In the genomic region with DNA sequence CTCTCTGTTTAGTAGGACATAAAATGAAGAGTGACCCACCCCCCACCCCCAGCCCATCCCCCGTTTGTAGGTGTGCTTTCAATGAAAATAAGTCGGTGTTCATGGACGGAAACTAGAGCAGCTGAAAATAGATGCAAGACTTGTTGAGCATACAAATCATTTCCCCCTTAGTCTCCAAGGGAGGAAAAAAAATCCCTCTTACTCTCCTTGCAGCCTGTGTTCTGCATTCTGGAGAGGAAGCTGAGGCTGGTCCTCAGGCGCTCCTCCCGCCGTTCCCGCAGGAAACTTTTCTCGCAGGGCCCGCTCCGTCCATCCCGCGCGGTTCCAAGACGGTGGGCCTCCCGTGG, we compare ENCODE assay signal across 1 cellular context.
TF ChIP-seq lines count a peak whose summit lies in the region.

No MANE protein-coding gene starts in this region.

TF ChIP-seq in GM23338, 12 proteins besides CTCF, POLR2A, EP300 and RAD21 (continued from another document):
- TF ChIP-seq, protein P1, sequence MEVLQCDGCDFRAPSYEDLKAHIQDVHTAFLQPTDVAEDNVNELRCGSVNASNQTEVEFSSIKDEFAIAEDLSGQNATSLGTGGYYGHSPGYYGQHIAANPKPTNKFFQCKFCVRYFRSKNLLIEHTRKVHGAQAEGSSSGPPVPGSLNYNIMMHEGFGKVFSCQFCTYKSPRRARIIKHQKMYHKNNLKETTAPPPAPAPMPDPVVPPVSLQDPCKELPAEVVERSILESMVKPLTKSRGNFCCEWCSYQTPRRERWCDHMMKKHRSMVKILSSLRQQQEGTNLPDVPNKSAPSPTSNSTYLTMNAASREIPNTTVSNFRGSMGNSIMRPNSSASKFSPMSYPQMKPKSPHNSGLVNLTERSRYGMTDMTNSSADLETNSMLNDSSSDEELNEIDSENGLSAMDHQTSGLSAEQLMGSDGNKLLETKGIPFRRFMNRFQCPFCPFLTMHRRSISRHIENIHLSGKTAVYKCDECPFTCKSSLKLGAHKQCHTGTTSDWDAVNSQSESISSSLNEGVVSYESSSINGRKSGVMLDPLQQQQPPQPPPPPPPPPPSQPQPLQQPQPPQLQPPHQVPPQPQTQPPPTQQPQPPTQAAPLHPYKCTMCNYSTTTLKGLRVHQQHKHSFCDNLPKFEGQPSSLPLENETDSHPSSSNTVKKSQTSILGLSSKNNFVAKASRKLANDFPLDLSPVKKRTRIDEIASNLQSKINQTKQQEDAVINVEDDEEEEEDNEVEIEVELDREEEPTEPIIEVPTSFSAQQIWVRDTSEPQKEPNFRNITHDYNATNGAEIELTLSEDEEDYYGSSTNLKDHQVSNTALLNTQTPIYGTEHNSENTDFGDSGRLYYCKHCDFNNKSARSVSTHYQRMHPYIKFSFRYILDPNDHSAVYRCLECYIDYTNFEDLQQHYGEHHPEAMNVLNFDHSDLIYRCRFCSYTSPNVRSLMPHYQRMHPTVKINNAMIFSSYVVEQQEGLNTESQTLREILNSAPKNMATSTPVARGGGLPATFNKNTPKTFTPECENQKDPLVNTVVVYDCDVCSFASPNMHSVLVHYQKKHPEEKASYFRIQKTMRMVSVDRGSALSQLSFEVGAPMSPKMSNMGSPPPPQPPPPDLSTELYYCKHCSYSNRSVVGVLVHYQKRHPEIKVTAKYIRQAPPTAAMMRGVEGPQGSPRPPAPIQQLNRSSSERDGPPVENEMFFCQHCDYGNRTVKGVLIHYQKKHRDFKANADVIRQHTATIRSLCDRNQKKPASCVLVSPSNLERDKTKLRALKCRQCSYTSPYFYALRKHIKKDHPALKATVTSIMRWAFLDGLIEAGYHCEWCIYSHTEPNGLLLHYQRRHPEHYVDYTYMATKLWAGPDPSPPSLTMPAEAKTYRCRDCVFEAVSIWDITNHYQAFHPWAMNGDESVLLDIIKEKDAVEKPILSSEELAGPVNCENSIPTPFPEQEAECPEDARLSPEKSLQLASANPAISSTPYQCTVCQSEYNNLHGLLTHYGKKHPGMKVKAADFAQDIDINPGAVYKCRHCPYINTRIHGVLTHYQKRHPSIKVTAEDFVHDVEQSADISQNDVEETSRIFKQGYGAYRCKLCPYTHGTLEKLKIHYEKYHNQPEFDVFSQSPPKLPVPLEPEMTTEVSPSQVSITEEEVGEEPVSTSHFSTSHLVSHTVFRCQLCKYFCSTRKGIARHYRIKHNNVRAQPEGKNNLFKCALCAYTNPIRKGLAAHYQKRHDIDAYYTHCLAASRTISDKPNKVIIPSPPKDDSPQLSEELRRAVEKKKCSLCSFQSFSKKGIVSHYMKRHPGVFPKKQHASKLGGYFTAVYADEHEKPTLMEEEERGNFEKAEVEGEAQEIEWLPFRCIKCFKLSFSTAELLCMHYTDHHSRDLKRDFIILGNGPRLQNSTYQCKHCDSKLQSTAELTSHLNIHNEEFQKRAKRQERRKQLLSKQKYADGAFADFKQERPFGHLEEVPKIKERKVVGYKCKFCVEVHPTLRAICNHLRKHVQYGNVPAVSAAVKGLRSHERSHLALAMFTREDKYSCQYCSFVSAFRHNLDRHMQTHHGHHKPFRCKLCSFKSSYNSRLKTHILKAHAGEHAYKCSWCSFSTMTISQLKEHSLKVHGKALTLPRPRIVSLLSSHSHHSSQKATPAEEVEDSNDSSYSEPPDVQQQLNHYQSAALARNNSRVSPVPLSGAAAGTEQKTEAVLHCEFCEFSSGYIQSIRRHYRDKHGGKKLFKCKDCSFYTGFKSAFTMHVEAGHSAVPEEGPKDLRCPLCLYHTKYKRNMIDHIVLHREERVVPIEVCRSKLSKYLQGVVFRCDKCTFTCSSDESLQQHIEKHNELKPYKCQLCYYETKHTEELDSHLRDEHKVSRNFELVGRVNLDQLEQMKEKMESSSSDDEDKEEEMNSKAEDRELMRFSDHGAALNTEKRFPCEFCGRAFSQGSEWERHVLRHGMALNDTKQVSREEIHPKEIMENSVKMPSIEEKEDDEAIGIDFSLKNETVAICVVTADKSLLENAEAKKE (CRISPR knock-in tag; IDR thresholded peaks at IDR 0.05) = no peak
- TF ChIP-seq JUNB (IDR thresholded peaks at IDR 0.05; ENCODE audit: unreplicated experiment) = no peak
